In the genomic region with DNA sequence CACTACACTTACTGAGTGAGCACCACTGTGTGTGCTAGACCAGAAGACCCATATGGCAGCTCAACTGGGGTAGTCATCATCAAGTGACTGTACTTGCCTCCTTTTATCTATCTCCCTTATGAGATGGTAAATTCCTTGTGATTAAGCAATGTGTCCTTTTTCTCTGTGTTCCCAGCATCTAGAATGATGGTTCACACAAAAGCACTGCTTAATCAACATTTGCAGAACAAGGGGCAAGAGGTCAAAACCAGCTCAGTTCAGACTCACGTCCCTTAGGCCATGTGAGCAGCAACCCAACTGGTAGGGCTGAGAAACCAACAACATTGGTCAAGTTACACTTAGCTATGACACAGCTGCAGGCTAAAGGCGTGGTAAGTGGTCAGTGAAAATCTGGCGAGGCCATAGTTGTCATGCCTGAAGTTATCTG, we compare ENCODE assay signal across 10 cellular contexts. TPM values are rescaled to one million over a fixed set of nuclear protein-coding genes. Genes with fewer than 3 reads are reported as not detected.
A peak's percentile ranks its signal among the peaks of the same experiment; 100 is the strongest.
DNase-seq lines count a peak whose midpoint lies in the region; ATAC-seq and TF ChIP-seq lines count a peak whose summit lies in the region.
"Had no signal": no experiment of that assay in that cellular context is flagged by ENCODE, and none has a peak within 500 bp of the region (broad histone marks: within the 10 kb centered on the region; RNA-seq: fewer than 3 reads in every experiment).

No MANE protein-coding gene starts in this region.

- no peak overlapping the region for H3K27ac Mint-ChIP-seq in CD8-positive, alpha-beta T cell
- no peak overlapping the region for H3K27ac Mint-ChIP-seq in progenitor cell of endocrine pancreas
- H3K27ac Mint-ChIP-seq in activated T-cell treated with anti-CD3 and anti-CD28 coated beads, Interleukin-2, amount 50 U/mL, for 24 hours = no peak overlapping the region

- in situ Hi-C loops in astrocyte of the spinal cord (cut with HindIII; ENCODE audit: low sequenced_read_pairs) = no loop called here

- no peaks in the 10 kb centered on the region for H3K36me3 ChIP-seq in thyroid gland
- H3K36me3 ChIP-seq in CD8-positive, alpha-beta T cell (ENCODE audit: insufficient read depth, low read length) = no peaks in the 10 kb centered on the region

- peak overlapping the region in 2 of 3 donors; percentile 25 to 33 for H3K27ac ChIP-seq in thyroid gland
- no peak overlapping the region for H3K27ac ChIP-seq in CD8-positive, alpha-beta T cell (ENCODE audit: low read depth, low read length)

- POLR2A ChIA-PET in CD8-positive, alpha-beta T cell (lab: Charles Lee) = interaction anchor here (0.6 to 1.9 kb wide), 2 partner anchors 9 to 43 kb away, joined by 4 read pairs; no protein-coding TSS in a partner anchor

- CTCF ChIA-PET in CD8-positive, alpha-beta T cell (lab: Charles Lee) = interaction anchor here (1.2 to 1.5 kb wide), 2 partner anchors 9 to 85 kb away, joined by 4 to 9 read pairs; partner anchors contain the start of gene TRAM2

- no peak overlapping the region for H3K4me3 Mint-ChIP-seq in CD8-positive, alpha-beta T cell
- no peak overlapping the region for H3K4me3 Mint-ChIP-seq in progenitor cell of endocrine pancreas (ENCODE audit: low read depth)
- H3K4me3 Mint-ChIP-seq in activated T-cell treated with anti-CD3 and anti-CD28 coated beads, Interleukin-2, amount 50 U/mL, for 24 hours = no peak overlapping the region

- ATAC-seq in HG02610 (IDR thresholded peaks at IDR 0.05; ENCODE audit: unreplicated experiment) (peak; percentile 6), left ventricle myocardium superior (peak; percentile 51)
- ATAC-seq in CD8-positive, alpha-beta T cell = no peak

- no peaks in the 10 kb centered on the region for H3K9me3 Mint-ChIP-seq in CD8-positive, alpha-beta T cell
- H3K9me3 Mint-ChIP-seq in progenitor cell of endocrine pancreas (ENCODE audit: low read depth) = no peaks in the 10 kb centered on the region
- no peaks in the 10 kb centered on the region for H3K9me3 Mint-ChIP-seq in activated T-cell treated with anti-CD3 and anti-CD28 coated beads, Interleukin-2, amount 50 U/mL, for 24 hours

- peaks cover 63% of the 10 kb centered on the region for H3K4me1 Mint-ChIP-seq in CD8-positive, alpha-beta T cell (ENCODE audit: low read depth)
- H3K4me1 Mint-ChIP-seq in progenitor cell of endocrine pancreas (ENCODE audit: low read depth) = peaks cover 35% of the 10 kb centered on the region
- H3K4me1 Mint-ChIP-seq in activated T-cell treated with anti-CD3 and anti-CD28 coated beads, Interleukin-2, amount 50 U/mL, for 24 hours (ENCODE audit: low read depth) = peaks cover 19% of the 10 kb centered on the region

- peaks cover 43 to 78% of the 10 kb centered on the region in 2 donors for H3K4me1 ChIP-seq in thyroid gland
- H3K4me1 ChIP-seq in CD8-positive, alpha-beta T cell (ENCODE audit: insufficient read depth, low read length) = peaks cover 9% of the 10 kb centered on the region

- no peak for TF ChIP-seq CTCF in astrocyte of the spinal cord (IDR thresholded peaks at IDR 0.05; ENCODE audit: low read depth, low read length)
- TF ChIP-seq CTCF in thyroid gland (IDR thresholded peaks at IDR 0.05) = no peak
- TF ChIP-seq CTCF in CD8-positive, alpha-beta T cell (IDR thresholded peaks at IDR 0.05) = no peak
- no peak for TF ChIP-seq CTCF in progenitor cell of endocrine pancreas (IDR thresholded peaks at IDR 0.05; ENCODE audit: unreplicated experiment)

- H3K27me3 Mint-ChIP-seq in CD8-positive, alpha-beta T cell (ENCODE audit: low read depth) = no peaks in the 10 kb centered on the region
- H3K27me3 Mint-ChIP-seq in progenitor cell of endocrine pancreas = no peaks in the 10 kb centered on the region
- H3K27me3 Mint-ChIP-seq in activated T-cell treated with anti-CD3 and anti-CD28 coated beads, Interleukin-2, amount 50 U/mL, for 24 hours = no peaks in the 10 kb centered on the region

- peaks cover 7% of the 10 kb centered on the region for H3K36me3 Mint-ChIP-seq in CD8-positive, alpha-beta T cell
- H3K36me3 Mint-ChIP-seq in progenitor cell of endocrine pancreas (ENCODE audit: insufficient read depth) = no peaks in the 10 kb centered on the region
- H3K36me3 Mint-ChIP-seq in activated T-cell treated with anti-CD3 and anti-CD28 coated beads, Interleukin-2, amount 50 U/mL, for 24 hours (ENCODE audit: low read depth) = no peaks in the 10 kb centered on the region

- DNase-seq in astrocyte of the spinal cord (ENCODE audit: low read depth, low spot score) = peak; percentile 84
- DNase-seq in left ventricle myocardium superior = no peak
- no peak for DNase-seq in thyroid gland
- DNase-seq in CD8-positive, alpha-beta T cell = no peak
- DNase-seq in progenitor cell of endocrine pancreas (ENCODE audit: low spot score, unreplicated experiment) = no peak
- no peak for DNase-seq in activated T-cell treated with anti-CD3 and anti-CD28 coated beads, Interleukin-2, amount 50 U/mL, for 24 hours
- DNase-seq in D341Med (ENCODE audit: low spot score) = no peak
- DNase-seq: activated T-cell treated with anti-CD3 and anti-CD28 coated beads, Interleukin-2, amount 50 U/mL, for 48 hours; substantia nigra had no signal

- H3K27me3 ChIP-seq in thyroid gland = no peaks in the 10 kb centered on the region
- no peaks in the 10 kb centered on the region for H3K27me3 ChIP-seq in CD8-positive, alpha-beta T cell (ENCODE audit: insufficient read depth, low read length)

- intact Hi-C loops in left ventricle myocardium superior (cut with micrococcal nuclease) (no loop called here), thyroid gland (cut with DNase I) (no loop called here)
- intact Hi-C loops in CD8-positive, alpha-beta T cell (cut with DNase I, micrococcal nuclease) = no loop called here

- WGBS in thyroid gland, 2 donors = 76 to 93% methylated on average over 3 of the region's 3 CpGs

- H3K4me3 ChIP-seq in astrocyte of the spinal cord (ENCODE audit: low read depth, low read length) (no peak overlapping the region), thyroid gland (replicated peaks in 1 of 3) (no peak overlapping the region)
- H3K4me3 ChIP-seq in CD8-positive, alpha-beta T cell (ENCODE audit: low read depth, low read length) = no peak overlapping the region

- H3K9me3 ChIP-seq in thyroid gland = no peaks in the 10 kb centered on the region
- H3K9me3 ChIP-seq in CD8-positive, alpha-beta T cell (ENCODE audit: low read length) = no peaks in the 10 kb centered on the region

- TF ChIP-seq POLR2A in thyroid gland (IDR thresholded peaks at IDR 0.05) = no peak

RNA-seq across cellular contexts. Expression of gene TRAM2, which starts 10.0 kb away (rescaled TPM):
- total RNA-seq in left ventricle myocardium superior (10.4 TPM), thyroid gland (10 to 100 TPM; 16.5 to 21.8 (median 19.7) TPM), progenitor cell of endocrine pancreas (18.6 and 19.9 TPM in 2 replicates)
- 1 to 10 TPM; 4.6 to 4.9 TPM for total RNA-seq in CD8-positive, alpha-beta T cell
